ENCODE assay signal across 20 cellular contexts in the genomic region with DNA sequence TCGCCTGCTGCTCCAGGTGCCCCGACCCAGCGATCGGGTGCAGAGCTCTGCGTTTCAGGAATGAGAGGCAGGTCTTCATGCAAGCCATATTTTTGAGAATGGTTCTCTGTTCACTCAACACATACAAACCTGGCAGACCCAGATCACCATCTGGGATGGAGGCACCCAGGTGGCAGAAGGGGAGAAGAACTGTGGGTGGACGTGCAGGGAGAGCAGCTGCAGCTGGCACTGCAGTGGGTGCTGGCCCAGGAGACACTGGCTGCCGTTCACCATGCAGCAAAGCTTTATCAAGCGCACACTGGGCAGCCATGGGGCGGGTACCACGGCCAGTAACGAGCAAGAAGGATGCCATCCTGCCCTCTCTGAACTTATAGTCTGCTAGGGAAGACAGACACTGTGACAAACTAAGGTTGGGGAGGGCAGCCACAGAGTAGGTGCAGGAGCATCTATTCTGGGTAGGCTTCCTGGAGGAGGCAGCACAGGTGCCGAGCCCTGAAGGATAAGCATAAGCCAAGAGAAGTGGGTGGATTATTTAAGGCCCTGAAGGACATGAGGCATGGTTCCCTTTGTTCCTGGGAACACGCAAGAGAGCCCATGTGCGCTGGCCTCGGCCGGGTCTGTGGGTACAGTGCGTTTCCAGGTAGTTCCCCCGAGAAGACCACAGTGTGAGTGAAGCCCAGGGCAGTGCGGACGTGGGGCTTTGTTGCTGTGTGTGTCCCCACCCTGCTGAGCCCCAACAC. TPM values are rescaled to one million over a fixed set of nuclear protein-coding genes. Genes with fewer than 3 reads are reported as not detected.
"Had no signal": no experiment of that assay in that cellular context is flagged by ENCODE, and none has a peak within 500 bp of the region (broad histone marks: within the 10 kb centered on the region; RNA-seq: fewer than 3 reads in every experiment).

No MANE protein-coding gene starts in this region.

- H3K4me3 ChIP-seq: colonic mucosa, psoas muscle, tibial nerve had no signal

- H3K4me3 Mint-ChIP-seq: activated naive CD8-positive, alpha-beta T cell; brain; nephron; T-helper 17 cell had no signal

- H3K27me3 ChIP-seq: colonic mucosa, tibial nerve had no signal

- ATAC-seq: left lobe of liver; stimulated activated naive CD8-positive, alpha-beta T cell treated with anti-CD3 and anti-CD28 coated beads, Interleukin-15, Interleukin-2, amounts not matched to agents 100 U/mL and 50 U/mL, for 24 hours; T-helper 17 cell had no signal

- H3K36me3 ChIP-seq: colonic mucosa had no signal

- H3K27ac Mint-ChIP-seq: activated naive CD8-positive, alpha-beta T cell; nephron; T-helper 17 cell had no signal

- H3K36me3 Mint-ChIP-seq: activated naive CD8-positive, alpha-beta T cell; brain had no signal

- H3K4me1 Mint-ChIP-seq: brain, nephron, T-helper 17 cell had no signal

- H3K4me1 ChIP-seq: colonic mucosa, psoas muscle had no signal

- H3K27me3 Mint-ChIP-seq: activated naive CD8-positive, alpha-beta T cell; T-helper 17 cell had no signal

- H3K9me3 Mint-ChIP-seq: brain, nephron had no signal

- H3K27ac ChIP-seq: colonic mucosa, psoas muscle had no signal

- H3K9me3 ChIP-seq: colonic mucosa, psoas muscle, tibial nerve had no signal

- DNase-seq: activated CD4-positive, alpha-beta T cell treated with anti-CD3 and anti-CD28 coated beads, Interleukin-2, amount 50 U/mL, for 48 hours; activated gamma-delta T cell; caudate nucleus; colonic mucosa; head of caudate nucleus; midbrain; stimulated activated naive CD8-positive, alpha-beta T cell treated with anti-CD3 and anti-CD28 coated beads, Interleukin-15, Interleukin-2, amounts not matched to agents 100 U/mL and 50 U/mL, for 24 hours; substantia nigra; T-helper 17 cell had no signal

RNA-seq across cellular contexts. Expression of a gene that starts 46.2 kb away (rescaled TPM):
- total RNA-seq: colonic mucosa, frontal cortex, lung microvascular endothelial cell, osteocyte, psoas muscle, right cardiac atrium, T-helper 17 cell had no signal
- polyA plus RNA-seq: keratinocyte had no signal
